Comparison of ENCODE assay signal across 2 cellular contexts in genomic region chr17:6998855-6999508, GRCh38.
TF ChIP-seq lines count a peak whose summit lies in the region.

No MANE protein-coding gene starts in this region.

TF ChIP-seq in A549, 52 proteins besides CTCF, POLR2A, EP300 and RAD21:
- no peak for TF ChIP-seq GATA3 (IDR thresholded peaks at IDR 0.05; ENCODE audit: borderline replicate concordance)
- no peak for TF ChIP-seq FOSL2 (IDR thresholded peaks at IDR 0.05)
- TF ChIP-seq FOSL2 (CRISPR knock-in tag; IDR thresholded peaks at IDR 0.05): peak; percentile 23; the same call in 1 of the 2 replicates
- TF ChIP-seq NFE2L2 (conservative IDR thresholded peaks at IDR 0.05; ENCODE audit: low read length): no peak
- no peak for TF ChIP-seq KDM5A (IDR thresholded peaks at IDR 0.05)
- TF ChIP-seq PHF8 (IDR thresholded peaks at IDR 0.05; ENCODE audit: borderline replicate concordance, low read depth): no peak
- TF ChIP-seq ESRRA (IDR thresholded peaks at IDR 0.05; ENCODE audit: borderline replicate concordance, low read length): no peak

TF ChIP-seq in endothelial cell of umbilical vein, 7 proteins besides CTCF, POLR2A, EP300 and RAD21:
- TF ChIP-seq FOS (IDR thresholded peaks at IDR 0.05; ENCODE audit: borderline replicate concordance, insufficient read depth, low read length) (no peak), MYC (IDR thresholded peaks at IDR 0.05; ENCODE audit: low read depth, low read length) (no peak), JUN (IDR thresholded peaks at IDR 0.05; ENCODE audit: borderline replicate concordance, insufficient read depth, insufficient read length, low read depth) (peak; percentile 6)
